12 cellular contexts compared by ENCODE assay signal in genomic region chr3:177694316-177694715, GRCh38.
DNase-seq lines count a peak whose midpoint lies in the region; ATAC-seq and TF ChIP-seq lines count a peak whose summit lies in the region.
"Had no signal": no experiment of that assay in that cellular context is flagged by ENCODE, and none has a peak within 500 bp of the region (broad histone marks: within the 10 kb centered on the region; RNA-seq: fewer than 3 reads in every experiment).

No MANE protein-coding gene starts in this region.

- TF ChIP-seq CTCF in parathyroid adenoma (IDR thresholded peaks at IDR 0.05): no peak

- H3K36me3 ChIP-seq in parathyroid adenoma (ENCODE audit: control insufficient read depth, insufficient read depth, low read length): no peaks in the 10 kb centered on the region
- H3K36me3 ChIP-seq: esophagus squamous epithelium had no signal

- in situ Hi-C loops in ACHN (cut with HindIII; ENCODE audit: low pct_ligation_motif_present, low pct_unique_long_range_greater_than_20kb, low sequenced_read_pairs): no loop called here

- H2AFZ ChIP-seq in parathyroid adenoma: peak overlapping the region; percentile 54

- peaks cover 10% of the 10 kb centered on the region for H3K4me1 ChIP-seq in parathyroid adenoma
- H3K4me1 ChIP-seq: testis had no signal

- no peak overlapping the region for H3K4me3 ChIP-seq in parathyroid adenoma (ENCODE audit: low read depth, low read length)
- H3K4me3 ChIP-seq: esophagus squamous epithelium, testis had no signal

- ATAC-seq in GM18909 (IDR thresholded peaks at IDR 0.05; ENCODE audit: poor library complexity, unreplicated experiment) (peak; percentile 59), HG02870 (IDR thresholded peaks at IDR 0.05; ENCODE audit: unreplicated experiment) (no peak), HG03039 (IDR thresholded peaks at IDR 0.05; ENCODE audit: unreplicated experiment) (no peak)
- ATAC-seq: activated CD4-positive, alpha-beta T cell treated with anti-CD3 and anti-CD28 coated beads for 36 hours had no signal

- H3K79me2 ChIP-seq in parathyroid adenoma: no peaks in the 10 kb centered on the region

- H3K9ac ChIP-seq in parathyroid adenoma: no peak overlapping the region

- peak; percentile 16 for DNase-seq in KG1 (lab: John Stamatoyannopoulos, UW)
- DNase-seq in dermis blood vessel endothelial cell: peak; percentile 95
- no peak for DNase-seq in NCI-H82 (lab: John Stamatoyannopoulos, UW)
- DNase-seq in ACHN: no peak
- DNase-seq: activated CD4-positive, alpha-beta T cell treated with anti-CD3 and anti-CD28 coated beads for 36 hours; esophagus squamous epithelium; NCI-H1417 treated with DMSO at 0.1 percent for 48 hours; testis had no signal

- no peaks in the 10 kb centered on the region for H3K27me3 ChIP-seq in parathyroid adenoma (ENCODE audit: control insufficient read depth, insufficient read depth, low read length)
- H3K27me3 ChIP-seq: esophagus squamous epithelium, testis had no signal

- H3K4me2 ChIP-seq in parathyroid adenoma (ENCODE audit: low read length): peak overlapping the region; percentile 6

- H3K9me3 ChIP-seq in parathyroid adenoma (ENCODE audit: control insufficient read depth, low read length): no peaks in the 10 kb centered on the region
- H3K9me3 ChIP-seq: esophagus squamous epithelium, testis had no signal

- no peak overlapping the region for H3K27ac ChIP-seq in parathyroid adenoma
- H3K27ac ChIP-seq: esophagus squamous epithelium, testis had no signal

Comparison
In these comparisons a context has a peak if more than half of its experiments do, and no peak if none do; other contexts are left out.
1. DNase-seq: peak in KG1 (single experiment) and dermis blood vessel endothelial cell (single experiment); none in NCI-H82 (single experiment) and ACHN (single experiment).